In genomic region chr1:36386262-36387140, GRCh38 we compare ENCODE assay signal across 8 cellular contexts. TPM values are rescaled to one million over a fixed set of nuclear protein-coding genes. Genes with fewer than 3 reads are reported as not detected.
DNase-seq lines count a peak whose midpoint lies in the region; ATAC-seq lines count a peak whose summit lies in the region.

No MANE protein-coding gene starts in this region.

- no peaks in the 10 kb centered on the region for H3K9me3 Mint-ChIP-seq in CD8-positive, alpha-beta memory T cell

- H3K27me3 ChIP-seq in CD8-positive, alpha-beta memory T cell (ENCODE audit: insufficient read depth, low read length, poor library complexity, severe bottlenecking), result no peaks in the 10 kb centered on the region
- no peaks in the 10 kb centered on the region for H3K27me3 ChIP-seq in HUES64 (ENCODE audit: insufficient read depth, low read length)
- H3K27me3 ChIP-seq in mucosa of stomach (ENCODE audit: control insufficient read depth, insufficient read depth, low read length), result no peaks in the 10 kb centered on the region

- H3K4me3 Mint-ChIP-seq in CD8-positive, alpha-beta memory T cell, result peak overlapping the region; percentile 85 to 97 (median 92)

- H3K27ac ChIP-seq in CD8-positive, alpha-beta memory T cell (ENCODE audit: low read depth, low read length), result peak overlapping the region; percentile 97
- peak overlapping the region; percentile 99 for H3K27ac ChIP-seq in HUES64 (ENCODE audit: low read depth, low read length)

- peaks cover 41 to 51% (median 49%) of the 10 kb centered on the region in 3 donors for H3K4me1 Mint-ChIP-seq in CD8-positive, alpha-beta memory T cell

- ATAC-seq in GM21367 (IDR thresholded peaks at IDR 0.05; ENCODE audit: unreplicated experiment) (peak; percentile 42), esophagus mucosa (peak; percentile 87)

- CTCF ChIA-PET in CD8-positive, alpha-beta memory T cell (lab: Charles Lee), result interaction anchor here (0.7 to 3.4 kb wide), 11 partner anchors 11 to 198 kb away, joined by 3 to 23 read pairs (median 4); partner anchors contain the start of genes LSM10 and SH3D21

- peaks cover 0 to 41% (median 7%) of the 10 kb centered on the region in 3 donors for H3K36me3 Mint-ChIP-seq in CD8-positive, alpha-beta memory T cell

- peak overlapping the region; percentile 96 for H3K9ac ChIP-seq in HUES64 (ENCODE audit: low read depth, low read length)
- H3K9ac ChIP-seq in mucosa of stomach (ENCODE audit: low read length), result peak overlapping the region; percentile 96

- H3K4me1 ChIP-seq in CD8-positive, alpha-beta memory T cell (ENCODE audit: insufficient read depth, low read length), result peaks cover 37% of the 10 kb centered on the region
- H3K4me1 ChIP-seq in HUES64 (ENCODE audit: insufficient read depth, low read length) (peaks cover 21% of the 10 kb centered on the region), mucosa of stomach (ENCODE audit: control insufficient read depth, insufficient read depth, low read length) (peaks cover 32% of the 10 kb centered on the region)

- POLR2A ChIA-PET in CD8-positive, alpha-beta memory T cell (lab: Charles Lee), result interaction anchor here (0.7 to 3.3 kb wide), 8 partner anchors 11 to 237 kb away, joined by 3 to 43 read pairs (median 6); partner anchors contain the start of genes EVA1B, LSM10, MRPS15 and THRAP3

- peaks cover 6% of the 10 kb centered on the region for H3K36me3 ChIP-seq in CD8-positive, alpha-beta memory T cell (ENCODE audit: insufficient read depth, low read length)
- H3K36me3 ChIP-seq in HUES64 (ENCODE audit: insufficient read depth, low read length), result peaks cover 11% of the 10 kb centered on the region
- no peaks in the 10 kb centered on the region for H3K36me3 ChIP-seq in mucosa of stomach (ENCODE audit: control insufficient read depth, insufficient read depth, low read length)

- DNase-seq in CD8-positive, alpha-beta memory T cell, result peak in 4 of 5 donors; percentile 74 to 93 (median 77)
- DNase-seq in OCI-M1 (lab: John Stamatoyannopoulos, UW), result peak; percentile 98
- DNase-seq in activated T-cell treated with anti-CD3 and anti-CD28 coated beads for 48 hours (ENCODE audit: low read depth), result peak; percentile 84
- peak; percentile 70 for DNase-seq in stimulated activated CD8-positive, alpha-beta memory T cell treated with anti-CD3 and anti-CD28 coated beads, Interleukin-7, amount 100 ng/mL, for 1 hour (ENCODE audit: low read depth in 2 of 2)

- no peaks in the 10 kb centered on the region for H3K27me3 Mint-ChIP-seq in CD8-positive, alpha-beta memory T cell

- WGBS in HUES64, result 5% methylated on average over 14 of the region's 14 CpGs

- peak overlapping the region; percentile 95 to 99 (median 98) for H3K27ac Mint-ChIP-seq in CD8-positive, alpha-beta memory T cell

- no peaks in the 10 kb centered on the region for H3K9me3 ChIP-seq in CD8-positive, alpha-beta memory T cell (ENCODE audit: low read length)
- no peaks in the 10 kb centered on the region for H3K9me3 ChIP-seq in HUES64 (ENCODE audit: insufficient read depth, low read depth, low read length)
- H3K9me3 ChIP-seq in mucosa of stomach (ENCODE audit: control insufficient read depth, low read length), result no peaks in the 10 kb centered on the region

- H3K4me3 ChIP-seq in CD8-positive, alpha-beta memory T cell (ENCODE audit: low read length), result peak overlapping the region; percentile 81
- H3K4me3 ChIP-seq in HUES64 (ENCODE audit: low read length), result peak overlapping the region; percentile 76
- peak overlapping the region; percentile 65 for H3K4me3 ChIP-seq in mucosa of stomach (ENCODE audit: low read length)

RNA-seq across cellular contexts. Expression of gene STK40, which starts 0.8 kb away (rescaled TPM):
- total RNA-seq in CD8-positive, alpha-beta memory T cell, result 10 to 100 TPM; 52.9 to 56.8 TPM
- polyA plus RNA-seq in CD8-positive, alpha-beta memory T cell, result 53.7 TPM
- polyA plus RNA-seq in HUES64 (2013, experiment 1 of 2), result 18.8 TPM
- polyA plus RNA-seq in HUES64 (2013, experiment 2 of 2), result 23.2 TPM
- total RNA-seq in esophagus mucosa, result 31.8 TPM

RNA-seq across cellular contexts. Expression of gene LSM10, which starts 11.2 kb away (rescaled TPM):
- total RNA-seq in CD8-positive, alpha-beta memory T cell, result 10 to 100 TPM; 75.3 to 81.4 TPM
- polyA plus RNA-seq in CD8-positive, alpha-beta memory T cell, result 146 TPM
- polyA plus RNA-seq in HUES64 (2013, experiment 1 of 2), result 38.7 TPM
- polyA plus RNA-seq in HUES64 (2013, experiment 2 of 2), result 44.3 TPM
- 22.7 TPM for total RNA-seq in esophagus mucosa

Comparison
In these comparisons a context has a peak if more than half of its experiments do, and no peak if none do; other contexts are left out.
1. Peak in every context shown above with its lines: DNase-seq, ATAC-seq, H3K4me3 ChIP-seq and H3K27ac ChIP-seq.